11 cellular contexts compared by ENCODE assay signal in the genomic region with DNA sequence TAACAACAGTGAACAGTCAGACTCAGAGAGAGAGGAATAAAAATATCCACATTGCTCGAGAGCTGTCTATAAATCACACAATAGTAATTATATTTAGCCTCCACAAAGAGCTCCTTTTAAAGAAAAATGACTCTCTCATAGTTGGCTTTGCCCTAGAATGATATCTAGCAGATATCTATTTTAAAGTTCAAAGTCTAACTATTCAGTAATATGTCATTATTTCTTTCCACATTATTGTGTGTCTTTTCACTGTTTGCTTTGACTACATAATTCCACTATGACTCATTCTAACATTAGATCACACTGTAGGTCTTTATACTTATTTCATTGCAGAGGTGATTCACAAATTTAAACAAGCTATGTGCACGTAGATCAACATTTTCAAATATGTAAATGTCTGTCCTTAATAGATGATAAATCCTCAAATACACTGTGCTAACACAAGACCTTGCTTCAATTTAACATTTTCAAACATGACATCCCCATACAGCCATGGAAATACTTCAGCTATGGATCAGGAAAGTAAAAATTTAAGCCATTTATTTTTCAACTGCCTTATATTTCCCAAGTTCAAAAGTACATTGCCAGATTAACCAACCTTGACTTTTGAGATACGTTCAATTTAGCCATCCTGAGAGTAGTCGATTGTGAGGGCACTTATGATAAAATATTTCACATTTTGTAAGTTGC.
A peak's percentile ranks its signal among the peaks of the same experiment; 100 is the strongest.
DNase-seq lines count a peak whose midpoint lies in the region; ATAC-seq and TF ChIP-seq lines count a peak whose summit lies in the region.
"Had no signal": no experiment of that assay in that cellular context is flagged by ENCODE, and none has a peak within 500 bp of the region (broad histone marks: within the 10 kb centered on the region; RNA-seq: fewer than 3 reads in every experiment).

No MANE protein-coding gene starts in this region.

- ATAC-seq in HG03175 (IDR thresholded peaks at IDR 0.05; ENCODE audit: unreplicated experiment) (no peak), HG03432 (IDR thresholded peaks at IDR 0.05; ENCODE audit: unreplicated experiment) (no peak)

- H3K27ac ChIP-seq in mammary epithelial cell (ENCODE audit: insufficient read depth, low read depth, low read length) = peak overlapping the region; percentile 100
- H3K27ac ChIP-seq in thyroid gland = no peak overlapping the region
- H3K27ac ChIP-seq: esophagus muscularis mucosa, right lobe of liver had no signal

- H4K20me1 ChIP-seq in mammary epithelial cell (ENCODE audit: insufficient read depth, low read length) = no peaks in the 10 kb centered on the region

- in situ Hi-C loops in mammary epithelial cell (cut with MboI; ENCODE audit: low sequenced_read_pairs in 2 of 2) = no loop called here

- H3K4me1 ChIP-seq in mammary epithelial cell (ENCODE audit: insufficient read depth, low read length) = no peaks in the 10 kb centered on the region
- H3K4me1 ChIP-seq in thyroid gland = no peaks in the 10 kb centered on the region
- H3K4me1 ChIP-seq: right lobe of liver had no signal

- CTCF ChIA-PET in mammary epithelial cell (lab: Charles Lee; ENCODE audit: low non-redundant PET) = interaction anchor here (0.6 kb wide), 1 partner anchor 40 kb away, joined by 8 read pairs; no protein-coding TSS in a partner anchor
- CTCF ChIA-PET in HEK293T (lab: Yijun Ruan, JAX) = no interaction called here

- H3K9me3 Mint-ChIP-seq in mesothelial cell of epicardium = peaks cover 3% of the 10 kb centered on the region

- no peaks in the 10 kb centered on the region for H3K27me3 Mint-ChIP-seq in mesothelial cell of epicardium (ENCODE audit: low read depth)

- 43% methylated on average over 4 of the region's 4 CpGs for WGBS in mammary epithelial cell (ENCODE audit: low coverage, missing lambda C conversion rate)
- WGBS in thyroid gland, 2 donors = 78 to 86% methylated on average over 4 of the region's 4 CpGs

- H3K36me3 ChIP-seq in mammary epithelial cell (ENCODE audit: insufficient read depth, low read length) = no peaks in the 10 kb centered on the region
- H3K36me3 ChIP-seq in thyroid gland = no peaks in the 10 kb centered on the region
- H3K36me3 ChIP-seq: esophagus muscularis mucosa, right lobe of liver had no signal

- H3K36me3 Mint-ChIP-seq in mesothelial cell of epicardium = no peaks in the 10 kb centered on the region

- no peaks in the 10 kb centered on the region for H3K79me2 ChIP-seq in mammary epithelial cell (ENCODE audit: insufficient read depth, low read length)

- intact Hi-C loops in mammary epithelial cell (cut with micrococcal nuclease) (loop anchor here (1.0 kb wide), 2 partner anchors 22 to 40 kb away; no protein-coding TSS in a partner anchor), thyroid gland (cut with DNase I) (no loop called here)

- H2AFZ ChIP-seq in mammary epithelial cell (ENCODE audit: low read depth, low read length) = peak overlapping the region; percentile 34

- TF ChIP-seq POLR2A in thyroid gland (IDR thresholded peaks at IDR 0.05) = no peak

- no peak overlapping the region for H3K4me3 Mint-ChIP-seq in mesothelial cell of epicardium

- POLR2A ChIA-PET in HEK293T (lab: Yijun Ruan, JAX) = no interaction called here

- BruUV-seq in mammary epithelial cell (replicated peaks; lab: Mats Ljungman, UMichigan) = TSS peak; percentile 75

- no peak overlapping the region for H3K4me3 ChIP-seq in AG09309 (ENCODE audit: control insufficient read depth, low read depth, low read length)
- peak overlapping the region in 1 of 3 experiments; percentile 27 for H3K4me3 ChIP-seq in mammary epithelial cell (replicated peaks in 1 of 3; ENCODE audit: insufficient read depth in 1 of 3, low read depth in 2 of 3, low read length in 3 of 3)
- no peak overlapping the region for H3K4me3 ChIP-seq in thyroid gland (replicated peaks in 1 of 3)
- H3K4me3 ChIP-seq: esophagus muscularis mucosa, right lobe of liver had no signal

- H3K27ac Mint-ChIP-seq in mesothelial cell of epicardium = peak overlapping the region; percentile 57

- H3K9me3 ChIP-seq in mammary epithelial cell (replicated peaks; ENCODE audit: insufficient read depth, low read length) = peaks cover 2% of the 10 kb centered on the region
- H3K9me3 ChIP-seq in thyroid gland = no peaks in the 10 kb centered on the region
- H3K9me3 ChIP-seq: esophagus muscularis mucosa, right lobe of liver had no signal

- dilution Hi-C loops in mammary epithelial cell (cut with HindIII; ENCODE audit: low sequenced_read_pairs) = no loop called here

- DNase-seq in AG09309 (ENCODE audit: low read depth) = peak; percentile 50
- DNase-seq in HT1080 (ENCODE audit: low read depth) = peak; percentile 89
- peak; percentile 89 for DNase-seq in mammary epithelial cell
- DNase-seq in mesothelial cell of epicardium (ENCODE audit: low spot score in 2 of 2, unreplicated experiment in 2 of 2) = no peak
- no peak for DNase-seq in thyroid gland
- no peak for DNase-seq in HEK293T (ENCODE audit: extremely low spot score)
- DNase-seq: activated CD8-positive, alpha-beta memory T cell treated with anti-CD3 and anti-CD28 coated beads, Interleukin-2, amount 50 U/mL, for 4 hours; right lobe of liver had no signal

- H3K27me3 ChIP-seq in mammary epithelial cell (ENCODE audit: insufficient read depth, low read length) (no peaks in the 10 kb centered on the region), thyroid gland (no peaks in the 10 kb centered on the region)
- H3K27me3 ChIP-seq: esophagus muscularis mucosa, right lobe of liver had no signal

- H3K9ac ChIP-seq in mammary epithelial cell (ENCODE audit: insufficient read depth, low read length) = peak overlapping the region; percentile 88

- H3K4me2 ChIP-seq in mammary epithelial cell (ENCODE audit: insufficient read depth, low read depth, low read length) = peak overlapping the region; percentile 61

- H3K4me1 Mint-ChIP-seq in mesothelial cell of epicardium = peaks cover 14% of the 10 kb centered on the region

- TF ChIP-seq CTCF in AG09309 (IDR thresholded peaks at IDR 0.05; ENCODE audit: control insufficient read depth, insufficient read depth, low read depth, low read length, missing control alignments) = no peak
- no peak for TF ChIP-seq CTCF in mammary epithelial cell (conservative IDR thresholded peaks at IDR 0.05 in 1 of 2, IDR thresholded peaks at IDR 0.05 in 1 of 2; ENCODE audit: extremely low read depth in 1 of 2, insufficient read depth in 1 of 2, low read depth in 1 of 2, low read length in 2 of 2)
- no peak for TF ChIP-seq CTCF in mesothelial cell of epicardium (IDR thresholded peaks at IDR 0.05; ENCODE audit: unreplicated experiment)
- TF ChIP-seq CTCF in thyroid gland (IDR thresholded peaks at IDR 0.05) = no peak

TF ChIP-seq in HEK293T, 16 proteins besides CTCF, POLR2A, EP300 and RAD21:
- TF ChIP-seq L3MBTL2 (conservative IDR thresholded peaks at IDR 0.05) = no peak
- no peak for TF ChIP-seq TARDBP (IDR thresholded peaks at IDR 0.05)
- TF ChIP-seq SP1 (IDR thresholded peaks at IDR 0.05) = no peak
- no peak for TF ChIP-seq CTBP1 (IDR thresholded peaks at IDR 0.05; ENCODE audit: borderline replicate concordance)
- TF ChIP-seq ZNF384 (IDR thresholded peaks at IDR 0.05) = no peak
- no peak for TF ChIP-seq NFRKB (IDR thresholded peaks at IDR 0.05)
- no peak for TF ChIP-seq ARNT (IDR thresholded peaks at IDR 0.05)
- no peak for TF ChIP-seq ELF4 (IDR thresholded peaks at IDR 0.05)
- TF ChIP-seq, protein P1, sequence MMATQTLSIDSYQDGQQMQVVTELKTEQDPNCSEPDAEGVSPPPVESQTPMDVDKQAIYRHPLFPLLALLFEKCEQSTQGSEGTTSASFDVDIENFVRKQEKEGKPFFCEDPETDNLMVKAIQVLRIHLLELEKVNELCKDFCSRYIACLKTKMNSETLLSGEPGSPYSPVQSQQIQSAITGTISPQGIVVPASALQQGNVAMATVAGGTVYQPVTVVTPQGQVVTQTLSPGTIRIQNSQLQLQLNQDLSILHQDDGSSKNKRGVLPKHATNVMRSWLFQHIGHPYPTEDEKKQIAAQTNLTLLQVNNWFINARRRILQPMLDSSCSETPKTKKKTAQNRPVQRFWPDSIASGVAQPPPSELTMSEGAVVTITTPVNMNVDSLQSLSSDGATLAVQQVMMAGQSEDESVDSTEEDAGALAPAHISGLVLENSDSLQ (IDR thresholded peaks at IDR 0.05) = no peak
- TF ChIP-seq SUZ12 (IDR thresholded peaks at IDR 0.05) = no peak
- TF ChIP-seq FOXK2 (IDR thresholded peaks at IDR 0.05) = no peak
- no peak for TF ChIP-seq FOXA1 (IDR thresholded peaks at IDR 0.05)
- no peak for TF ChIP-seq HDGF (IDR thresholded peaks at IDR 0.05; ENCODE audit: borderline replicate concordance)
- no peak for TF ChIP-seq FOXM1 (IDR thresholded peaks at IDR 0.05; ENCODE audit: borderline replicate concordance)
- no peak for TF ChIP-seq BHLHE40 (IDR thresholded peaks at IDR 0.05; ENCODE audit: borderline replicate concordance)
- TF ChIP-seq LEF1 (IDR thresholded peaks at IDR 0.05; ENCODE audit: borderline replicate concordance) = no peak

Comparison
In these comparisons a context has a peak if more than half of its experiments do, and no peak if none do; other contexts are left out.
1. DNase-seq: peak in AG09309 (single experiment), HT1080 (single experiment) and mammary epithelial cell (single experiment); none in mesothelial cell of epicardium (0 of 2), thyroid gland (0 of 2) and HEK293T (single experiment).